ENCODE assay signal across 8 cellular contexts in the genomic region with DNA sequence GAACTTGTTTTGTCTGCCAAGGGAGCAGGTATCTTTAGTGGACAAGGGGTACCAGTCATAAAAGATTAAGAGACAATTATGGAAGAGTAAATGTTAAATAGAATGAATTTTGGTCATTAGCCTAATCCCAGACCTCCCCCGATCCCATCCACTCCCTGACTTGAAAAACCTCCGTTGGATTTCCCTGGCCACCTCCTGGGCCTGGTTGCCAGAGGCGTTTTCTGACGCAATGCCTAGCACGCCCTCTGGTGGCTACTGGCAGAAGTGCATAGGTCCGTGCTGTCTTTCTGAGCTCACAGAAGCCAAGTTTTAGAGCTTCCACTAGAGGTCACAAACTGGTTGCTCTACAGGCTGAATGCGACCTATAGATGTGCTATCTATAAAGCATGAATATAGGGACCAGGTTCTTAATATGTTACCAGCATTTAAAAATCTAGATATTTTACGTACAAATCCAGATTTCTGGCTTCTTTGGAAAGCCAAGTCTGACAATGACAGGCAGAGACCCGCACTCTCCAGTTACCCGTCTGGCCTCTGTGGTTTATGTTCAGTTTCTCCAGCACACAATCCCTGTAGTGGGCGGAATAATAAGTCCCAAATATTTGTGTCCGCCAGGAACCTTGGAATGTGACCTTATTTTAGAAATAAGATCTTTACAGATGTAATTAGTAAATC. TPM values are rescaled to one million over a fixed set of nuclear protein-coding genes. Genes with fewer than 3 reads are reported as not detected.
DNase-seq lines count a peak whose midpoint lies in the region; ATAC-seq and TF ChIP-seq lines count a peak whose summit lies in the region.

No MANE protein-coding gene starts in this region.

- H4K20me1 ChIP-seq in osteoblast (ENCODE audit: insufficient read depth, low read length): no peaks in the 10 kb centered on the region

- DNase-seq in CD4-positive, alpha-beta T cell: peak; percentile 82 to 91 (median 89)
- DNase-seq in NCI-H1105 (lab: John Stamatoyannopoulos, UW) (peak; percentile 73), SK-N-MC (ENCODE audit: low read depth, low spot score) (peak; percentile 62), osteoblast (ENCODE audit: insufficient read length, low spot score, missing footprints) (peak; percentile 95), thoracic aorta (ENCODE audit: low spot score) (peak; percentile 57)
- DNase-seq in activated naive CD4-positive, alpha-beta T cell treated with Interleukin-2 at 50 U/mL for 16 hours: peak; percentile 93

- H3K36me3 ChIP-seq in SK-N-MC (ENCODE audit: insufficient read depth, low read length) (no peaks in the 10 kb centered on the region), gastroesophageal sphincter (no peaks in the 10 kb centered on the region), osteoblast (ENCODE audit: insufficient read depth, low read length) (no peaks in the 10 kb centered on the region), thoracic aorta (no peaks in the 10 kb centered on the region)

- H3K9ac ChIP-seq in SK-N-MC (ENCODE audit: insufficient read length): no peak overlapping the region

- no peak overlapping the region for H3K4me3 Mint-ChIP-seq in CD4-positive, alpha-beta T cell

- no peaks in the 10 kb centered on the region for H3K9me3 ChIP-seq in CD4-positive, alpha-beta T cell (ENCODE audit: control insufficient read depth, low read length)
- no peaks in the 10 kb centered on the region for H3K9me3 ChIP-seq in SK-N-MC (ENCODE audit: low read depth, low read length)
- H3K9me3 ChIP-seq in gastroesophageal sphincter: no peaks in the 10 kb centered on the region
- H3K9me3 ChIP-seq in osteoblast (ENCODE audit: low read depth, low read length): no peaks in the 10 kb centered on the region
- H3K9me3 ChIP-seq in thoracic aorta: no peaks in the 10 kb centered on the region

- H3K79me2 ChIP-seq in osteoblast (ENCODE audit: insufficient read depth, low read length): no peaks in the 10 kb centered on the region

- no peak for TF ChIP-seq POLR2A in gastroesophageal sphincter (IDR thresholded peaks at IDR 0.05)

- peak; percentile 99 for ATAC-seq in CD4-positive, alpha-beta T cell (ENCODE audit: poor library complexity)
- ATAC-seq in GM21786 (IDR thresholded peaks at IDR 0.05; ENCODE audit: unreplicated experiment): peak; percentile 48
- ATAC-seq in gastroesophageal sphincter: peak; percentile 90
- ATAC-seq in thoracic aorta (ENCODE audit: insufficient number of reproducible peaks, low FRiP score, low read depth): peak; percentile 48

- intact Hi-C loops in CD4-positive, alpha-beta T cell (cut with DNase I, micrococcal nuclease): loop anchor here (2.0 to 10.0 kb wide), 6 partner anchors 131 to 734 kb away; a partner anchor contains a TSS

- no peaks in the 10 kb centered on the region for H3K9me3 Mint-ChIP-seq in CD4-positive, alpha-beta T cell

- 15 to 29% methylated on average over 5 to 10 of the region's 12 CpGs for WGBS in gastroesophageal sphincter (ENCODE audit: low coverage in 1 of 2), 2 donors

- TF ChIP-seq EP300 in gastroesophageal sphincter (IDR thresholded peaks at IDR 0.05): no peak

- CTCF ChIA-PET in CD4-positive, alpha-beta T cell (lab: Charles Lee): interaction anchor here (0.5 to 2.2 kb wide), 44 partner anchors 10 to 1068 kb away, joined by 3 to 24 read pairs (median 4); a partner anchor contains a TSS

- POLR2A ChIA-PET in CD4-positive, alpha-beta T cell (lab: Charles Lee): interaction anchor here (0.6 to 1.9 kb wide), 14 partner anchors 10 to 306 kb away, joined by 3 to 18 read pairs (median 4); a partner anchor contains a TSS

- no peak overlapping the region for H3K4me3 ChIP-seq in SK-N-MC
- H3K4me3 ChIP-seq in gastroesophageal sphincter: no peak overlapping the region
- H3K4me3 ChIP-seq in osteoblast (ENCODE audit: insufficient read depth, low read length): no peak overlapping the region
- no peak overlapping the region for H3K4me3 ChIP-seq in thoracic aorta

- peaks cover 9% of the 10 kb centered on the region for H3K4me1 Mint-ChIP-seq in CD4-positive, alpha-beta T cell (ENCODE audit: low read depth)

- peak overlapping the region; percentile 8 for H2AFZ ChIP-seq in osteoblast (ENCODE audit: low read length)

- no peak overlapping the region for H3K27ac Mint-ChIP-seq in CD4-positive, alpha-beta T cell

- no peaks in the 10 kb centered on the region for H3K36me3 Mint-ChIP-seq in CD4-positive, alpha-beta T cell (ENCODE audit: low read depth)

- no peaks in the 10 kb centered on the region for H3K27me3 ChIP-seq in CD4-positive, alpha-beta T cell (ENCODE audit: control insufficient read depth, insufficient read depth, low read length)
- H3K27me3 ChIP-seq in gastroesophageal sphincter: no peaks in the 10 kb centered on the region
- H3K27me3 ChIP-seq in osteoblast (ENCODE audit: insufficient read depth, low read length): peaks cover 10% of the 10 kb centered on the region
- H3K27me3 ChIP-seq in thoracic aorta (replicated peaks; ENCODE audit: insufficient read depth): no peaks in the 10 kb centered on the region

- H3K4me1 ChIP-seq in gastroesophageal sphincter (peaks cover 0 to 23% (median 0%) of the 10 kb centered on the region in 3 donors), osteoblast (ENCODE audit: insufficient read depth, low read length) (no peaks in the 10 kb centered on the region), thoracic aorta (ENCODE audit: control insufficient read depth in 1 of 2, low read depth in 2 of 2) (peaks cover 0 to 25% of the 10 kb centered on the region in 2 donors)

- H3K4me2 ChIP-seq in osteoblast (ENCODE audit: insufficient read depth, low read length): no peak overlapping the region

- no peak overlapping the region for H3K27ac ChIP-seq in CD4-positive, alpha-beta T cell (ENCODE audit: low read depth, low read length)
- H3K27ac ChIP-seq in SK-N-MC (no peak overlapping the region), gastroesophageal sphincter (peak overlapping the region in 1 of 4 donors; percentile 11), osteoblast (ENCODE audit: low read depth, low read length) (no peak overlapping the region), thoracic aorta (no peak overlapping the region)

- H3K27me3 Mint-ChIP-seq in CD4-positive, alpha-beta T cell: no peaks in the 10 kb centered on the region

- TF ChIP-seq CTCF in CD4-positive, alpha-beta T cell (IDR thresholded peaks at IDR 0.05): peak; percentile 100
- TF ChIP-seq CTCF in gastroesophageal sphincter (IDR thresholded peaks at IDR 0.05) (peak; percentile 98 to 100 (median 99)), osteoblast (IDR thresholded peaks at IDR 0.05; ENCODE audit: extremely low read depth, low read depth, low read length) (peak; percentile 100), thoracic aorta (IDR thresholded peaks at IDR 0.05) (peak; percentile 99)

RNA-seq across cellular contexts. Expression of a gene that starts 39.8 kb away (rescaled TPM):
- total RNA-seq in CD4-positive, alpha-beta T cell: 100 to 1,000 TPM; 976 to 998 TPM
- 1 to 10 TPM; 6.2 to 9.2 (median 7.9) TPM for total RNA-seq in gastroesophageal sphincter
- 0.36 and 0.59 TPM in 2 replicates for total RNA-seq in osteoblast
- total RNA-seq in thoracic aorta: 10 to 100 TPM in 1 of 2 donors, 1 to 10 TPM in 1; 3.5 to 13.8 TPM

Comparison
In these comparisons a context has a peak if more than half of its experiments do, and no peak if none do; other contexts are left out.
1. ATAC-seq: peak in every context shown above with its lines; median percentile 99 in CD4-positive, alpha-beta T cell; 90 in gastroesophageal sphincter; 48 in GM21786; 48 in thoracic aorta.
2. RNA of a gene that starts 39.8 kb away (total RNA-seq): 976 to 998 TPM in CD4-positive, alpha-beta T cell; 3.5 to 13.8 TPM in thoracic aorta, 6.2 to 9.2 TPM in gastroesophageal sphincter and 0.36 to 0.59 TPM in osteoblast; every median in the first group is over 10 times any median in the second.
3. Peak in every context shown above with its lines, with median percentiles within 50 percentile points of each other: DNase-seq and CTCF ChIP-seq.